ENCODE assay signal across 1 cellular context in genomic region chrX:130669233-130669632, GRCh38.
TF ChIP-seq lines count a peak whose summit lies in the region.

No MANE protein-coding gene starts in this region.

TF ChIP-seq in A549, 52 proteins besides CTCF, POLR2A, EP300 and RAD21 (continued from another document):
- TF ChIP-seq, protein P1, sequence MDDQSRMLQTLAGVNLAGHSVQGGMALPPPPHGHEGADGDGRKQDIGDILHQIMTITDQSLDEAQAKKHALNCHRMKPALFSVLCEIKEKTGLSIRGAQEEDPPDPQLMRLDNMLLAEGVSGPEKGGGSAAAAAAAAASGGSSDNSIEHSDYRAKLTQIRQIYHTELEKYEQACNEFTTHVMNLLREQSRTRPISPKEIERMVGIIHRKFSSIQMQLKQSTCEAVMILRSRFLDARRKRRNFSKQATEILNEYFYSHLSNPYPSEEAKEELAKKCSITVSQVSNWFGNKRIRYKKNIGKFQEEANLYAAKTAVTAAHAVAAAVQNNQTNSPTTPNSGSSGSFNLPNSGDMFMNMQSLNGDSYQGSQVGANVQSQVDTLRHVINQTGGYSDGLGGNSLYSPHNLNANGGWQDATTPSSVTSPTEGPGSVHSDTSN (IDR thresholded peaks at IDR 0.05) = no peak
- TF ChIP-seq, protein P2, sequence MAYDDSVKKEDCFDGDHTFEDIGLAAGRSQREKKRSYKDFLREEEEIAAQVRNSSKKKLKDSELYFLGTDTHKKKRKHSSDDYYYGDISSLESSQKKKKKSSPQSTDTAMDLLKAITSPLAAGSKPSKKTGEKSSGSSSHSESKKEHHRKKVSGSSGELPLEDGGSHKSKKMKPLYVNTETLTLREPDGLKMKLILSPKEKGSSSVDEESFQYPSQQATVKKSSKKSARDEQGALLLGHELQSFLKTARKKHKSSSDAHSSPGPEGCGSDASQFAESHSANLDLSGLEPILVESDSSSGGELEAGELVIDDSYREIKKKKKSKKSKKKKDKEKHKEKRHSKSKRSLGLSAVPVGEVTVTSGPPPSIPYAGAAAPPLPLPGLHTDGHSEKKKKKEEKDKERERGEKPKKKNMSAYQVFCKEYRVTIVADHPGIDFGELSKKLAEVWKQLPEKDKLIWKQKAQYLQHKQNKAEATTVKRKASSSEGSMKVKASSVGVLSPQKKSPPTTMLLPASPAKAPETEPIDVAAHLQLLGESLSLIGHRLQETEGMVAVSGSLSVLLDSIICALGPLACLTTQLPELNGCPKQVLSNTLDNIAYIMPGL (CRISPR knock-in tag; IDR thresholded peaks at IDR 0.05; ENCODE audit: borderline replicate concordance) = no peak
- TF ChIP-seq MAFK (IDR thresholded peaks at IDR 0.05; ENCODE audit: partially characterized antibody) (no peak), NFE2L2 (conservative IDR thresholded peaks at IDR 0.05; ENCODE audit: low read length) (no peak), SREBF2 (IDR thresholded peaks at IDR 0.05) (no peak), KDM1A (IDR thresholded peaks at IDR 0.05; ENCODE audit: low read depth) (no peak)
